Comparison of ENCODE assay signal across 12 cellular contexts in genomic region chr9:14437336-14438231, GRCh38.
DNase-seq lines count a peak whose midpoint lies in the region; ATAC-seq and TF ChIP-seq lines count a peak whose summit lies in the region.
"Had no signal": no experiment of that assay in that cellular context is flagged by ENCODE, and none has a peak within 500 bp of the region (broad histone marks: within the 10 kb centered on the region; RNA-seq: fewer than 3 reads in every experiment).

No MANE protein-coding gene starts in this region.

- no peak overlapping the region for H2BK5ac ChIP-seq in H9 (ENCODE audit: insufficient read length, low read length)

- H3K27me3 Mint-ChIP-seq in osteocyte (ENCODE audit: unreplicated experiment) = peaks cover 3% of the 10 kb centered on the region
- no peaks in the 10 kb centered on the region; the same call in 1 of the 2 replicates for H3K27me3 Mint-ChIP-seq in H9 (ENCODE audit: low read depth)

- ATAC-seq in foreskin keratinocyte = peak; percentile 14
- peak; percentile 31 for ATAC-seq in upper lobe of right lung

- no peak overlapping the region for H3K56ac ChIP-seq in H9 (ENCODE audit: insufficient read length, low read depth, low read length)

- H3K9me3 Mint-ChIP-seq in osteocyte (ENCODE audit: unreplicated experiment) (no peaks in the 10 kb centered on the region), H9 (no peaks in the 10 kb centered on the region)
- H3K9me3 Mint-ChIP-seq: activated T-cell treated with anti-CD3 and anti-CD28 coated beads, Interleukin-2, amount 50 U/mL, for 24 hours had no signal

- H3K4me1 Mint-ChIP-seq in osteocyte (ENCODE audit: unreplicated experiment) (peaks cover 19% of the 10 kb centered on the region), H9 (peaks cover 11 to 13% of the 10 kb centered on the region in 2 experiments)

- H3K4me3 ChIP-seq in upper lobe of right lung = no peak overlapping the region
- H3K4me3 ChIP-seq: cardiac muscle cell, spleen had no signal

- H4K8ac ChIP-seq in H9 (replicated peaks; ENCODE audit: insufficient read length, low read depth, low read length) = no peak overlapping the region

- no peak overlapping the region for H2BK12ac ChIP-seq in H9 (ENCODE audit: insufficient read length, low read depth, low read length)

- no peak overlapping the region for H3K27ac Mint-ChIP-seq in osteocyte (ENCODE audit: unreplicated experiment)
- no peak overlapping the region for H3K27ac Mint-ChIP-seq in H9
- H3K27ac Mint-ChIP-seq: activated T-cell treated with anti-CD3 and anti-CD28 coated beads, Interleukin-2, amount 50 U/mL, for 24 hours had no signal

- H3K9ac ChIP-seq in H9 (ENCODE audit: extremely low read depth, insufficient read length, low read length) = no peak overlapping the region

- H3K36me3 ChIP-seq in upper lobe of right lung = no peaks in the 10 kb centered on the region
- H3K36me3 ChIP-seq: cardiac muscle cell, spleen had no signal

- H2BK15ac ChIP-seq in H9 (ENCODE audit: low read depth, low read length) = no peak overlapping the region

- H3K27me3 ChIP-seq in foreskin keratinocyte (peaks cover 9% of the 10 kb centered on the region), upper lobe of right lung (no peaks in the 10 kb centered on the region), H9 (ENCODE audit: insufficient read depth, low read length) (no peaks in the 10 kb centered on the region)
- H3K27me3 ChIP-seq: cardiac muscle cell had no signal

- DNase-seq in NCI-H524 (lab: John Stamatoyannopoulos, UW) = peak; percentile 9 to 70
- DNase-seq in NCI-H524 treated with DMSO at 0.1 percent for 48 hours (lab: John Stamatoyannopoulos, UW) = no peak
- DNase-seq in NCI-H748 treated with DMSO at 0.1 percent for 48 hours (lab: John Stamatoyannopoulos, UW) = peak; percentile 87
- DNase-seq in foreskin keratinocyte = peak in 1 of 2 donors; percentile 22
- no peak for DNase-seq in upper lobe of right lung
- DNase-seq in activated CD4-positive, alpha-beta T cell treated with anti-CD3 and anti-CD28 coated beads for 48 hours = no peak
- DNase-seq in osteocyte (ENCODE audit: extremely low spot score, unreplicated experiment) = no peak
- no peak for DNase-seq in H9
- DNase-seq: activated T-cell treated with anti-CD3 and anti-CD28 coated beads, Interleukin-2, amount 50 U/mL, for 24 hours; midbrain; spleen had no signal

- no peaks in the 10 kb centered on the region for H3K79me1 ChIP-seq in H9 (ENCODE audit: insufficient read depth, low read depth, low read length, poor library complexity, severe bottlenecking)

- no peak overlapping the region for H3K4ac ChIP-seq in H9 (ENCODE audit: low read depth, low read length)

- no peaks in the 10 kb centered on the region for H3K23me2 ChIP-seq in H9 (ENCODE audit: insufficient read length, low read depth, low read length, poor library complexity, severe bottlenecking)

- no peak overlapping the region for H3K4me2 ChIP-seq in H9 (ENCODE audit: insufficient read depth, insufficient read length, low read length)

- H2AFZ ChIP-seq in H9 (ENCODE audit: low read length) = no peak overlapping the region

- no peak overlapping the region for H3T11ph ChIP-seq in H9 (ENCODE audit: low read length)

- H3K27ac ChIP-seq in foreskin keratinocyte (no peak overlapping the region), upper lobe of right lung (no peak overlapping the region), H9 (ENCODE audit: insufficient read length, low read depth, low read length) (no peak overlapping the region)
- H3K27ac ChIP-seq: cardiac muscle cell, spleen had no signal

- WGBS in H9 (ENCODE audit: extremely low coverage, insufficient read length, low lambda C conversion rate) = no CpG with 5 or more reads among the region's 16 CpGs

- H3K36me3 Mint-ChIP-seq in osteocyte (ENCODE audit: unreplicated experiment) (no peaks in the 10 kb centered on the region), H9 (ENCODE audit: insufficient read depth in 1 of 3, low read depth in 3 of 3) (no peaks in the 10 kb centered on the region)

- no peak overlapping the region for H2BK20ac ChIP-seq in H9 (ENCODE audit: low read depth, low read length, poor library complexity, severe bottlenecking)

- H3K23ac ChIP-seq in H9 (ENCODE audit: insufficient read length, low read depth, low read length) = no peak overlapping the region

- no peak overlapping the region for H3K18ac ChIP-seq in H9 (ENCODE audit: insufficient read length, low read depth, low read length)

- no peaks in the 10 kb centered on the region for H3K79me2 ChIP-seq in H9 (ENCODE audit: insufficient read depth, low read length)

- H3K4me1 ChIP-seq in foreskin keratinocyte (peaks cover 6% of the 10 kb centered on the region), upper lobe of right lung (no peaks in the 10 kb centered on the region), H9 (ENCODE audit: insufficient read depth, low read length) (no peaks in the 10 kb centered on the region; the same call in 1 of the 2 replicates)

- no peak overlapping the region for H3K14ac ChIP-seq in H9 (ENCODE audit: insufficient read depth, low read length)

- H3K9me3 ChIP-seq in upper lobe of right lung (no peaks in the 10 kb centered on the region), H9 (ENCODE audit: control insufficient read depth, low read depth, low read length) (no peaks in the 10 kb centered on the region)
- H3K9me3 ChIP-seq: spleen had no signal

- H2BK120ac ChIP-seq in H9 (ENCODE audit: low read depth, low read length, poor library complexity, severe bottlenecking) = no peak overlapping the region

- H4K20me1 ChIP-seq in H9 (ENCODE audit: control insufficient read depth, insufficient read depth, insufficient read length) = no peaks in the 10 kb centered on the region

- intact Hi-C loops in upper lobe of right lung (cut with DNase I) = no loop called here

- no peak overlapping the region for H4K5ac ChIP-seq in H9 (ENCODE audit: insufficient read length, low read depth, low read length)

- no peak overlapping the region for H3K4me3 Mint-ChIP-seq in osteocyte (ENCODE audit: unreplicated experiment)
- H3K4me3 Mint-ChIP-seq in H9 = no peak overlapping the region
- H3K4me3 Mint-ChIP-seq: activated T-cell treated with anti-CD3 and anti-CD28 coated beads, Interleukin-2, amount 50 U/mL, for 24 hours had no signal

- no peak overlapping the region for H4K91ac ChIP-seq in H9 (ENCODE audit: insufficient read length, low read depth, low read length)

- TF ChIP-seq CTCF in foreskin keratinocyte (conservative IDR thresholded peaks at IDR 0.05) (no peak), upper lobe of right lung (IDR thresholded peaks at IDR 0.05) (no peak), osteocyte (IDR thresholded peaks at IDR 0.05) (no peak), H9 (conservative IDR thresholded peaks at IDR 0.05) (no peak)

- H2AK5ac ChIP-seq in H9 (ENCODE audit: insufficient read length, low read length) = no peak overlapping the region

Comparison
In these comparisons a context has a peak if more than half of its experiments do, and no peak if none do; other contexts are left out.
1. DNase-seq: peak in NCI-H524 (2 of 2) and NCI-H748 treated with DMSO at 0.1 percent for 48 hours (single experiment); none in NCI-H524 treated with DMSO at 0.1 percent for 48 hours (single experiment), upper lobe of right lung (single experiment), activated CD4-positive, alpha-beta T cell treated with anti-CD3 and anti-CD28 coated beads for 48 hours (single experiment), osteocyte (single experiment) and H9 (single experiment).